Comparison of ENCODE assay signal across 15 cellular contexts in genomic region chr2:138034536-138034935, GRCh38.
DNase-seq lines count a peak whose midpoint lies in the region; ATAC-seq and TF ChIP-seq lines count a peak whose summit lies in the region.
"Had no signal": no experiment of that assay in that cellular context is flagged by ENCODE, and none has a peak within 500 bp of the region (broad histone marks: within the 10 kb centered on the region; RNA-seq: fewer than 3 reads in every experiment).

No MANE protein-coding gene starts in this region.

- H3K27me3 Mint-ChIP-seq in WTC11 (ENCODE audit: low read depth): no peaks in the 10 kb centered on the region
- H3K27me3 Mint-ChIP-seq: CD4-positive, CD25-positive, alpha-beta regulatory T cell; IgD-negative memory B cell had no signal

- ATAC-seq in WTC11: peak; percentile 51
- no peak for ATAC-seq in HG03378 (IDR thresholded peaks at IDR 0.05; ENCODE audit: unreplicated experiment)
- ATAC-seq: HCT116 had no signal

- no peak overlapping the region for H3K9ac ChIP-seq in trophoblast cell (ENCODE audit: low read length)
- H3K9ac ChIP-seq: BLaER1 treated with 17β-estradiol and CSF1 and Interleukin-3, amounts not matched to agents 10 nM and 100 nM had no signal

- no peak overlapping the region for H2BK120ac ChIP-seq in trophoblast cell (ENCODE audit: insufficient read depth, low read length, poor library complexity)

- WGBS in trophoblast cell (ENCODE audit: extremely low coverage, insufficient coverage, insufficient read length): no CpG with 5 or more reads among the region's 3 CpGs

- H3K27me3 ChIP-seq in trophoblast cell (ENCODE audit: insufficient read depth, low read length): no peaks in the 10 kb centered on the region
- H3K27me3 ChIP-seq: BLaER1 treated with 17β-estradiol and CSF1 and Interleukin-3, amounts not matched to agents 10 nM and 100 nM had no signal

- no peak for TF ChIP-seq CTCF in WTC11 (IDR thresholded peaks at IDR 0.05)

- CTCF ChIA-PET in WTC11 (lab: Charles Lee): interaction anchor here (1.0 kb wide), 1 partner anchor 780 kb away, joined by 3 read pairs; no protein-coding TSS in a partner anchor

- no peak overlapping the region for H2BK12ac ChIP-seq in trophoblast cell (ENCODE audit: low read length)

- no peak overlapping the region for H3K23ac ChIP-seq in trophoblast cell (ENCODE audit: low read length)

- no peak overlapping the region for H3K27ac Mint-ChIP-seq in WTC11
- H3K27ac Mint-ChIP-seq: CD4-positive, CD25-positive, alpha-beta regulatory T cell; IgD-negative memory B cell had no signal

- peaks cover 12% of the 10 kb centered on the region for H3K79me1 ChIP-seq in trophoblast cell (ENCODE audit: low read length)

- H3K18ac ChIP-seq in trophoblast cell (ENCODE audit: low read length): no peak overlapping the region

- no peak overlapping the region for H4K91ac ChIP-seq in trophoblast cell (ENCODE audit: low read depth, low read length)

- H3K9me3 ChIP-seq in trophoblast cell (ENCODE audit: insufficient read depth, low read depth, low read length): peaks cover 2% of the 10 kb centered on the region
- H3K9me3 ChIP-seq: BLaER1 treated with 17β-estradiol and CSF1 and Interleukin-3, amounts not matched to agents 10 nM and 100 nM had no signal

- peaks cover 6 to 11% of the 10 kb centered on the region in 2 experiments for H3K4me1 ChIP-seq in trophoblast cell (ENCODE audit: control insufficient read depth in 1 of 2, insufficient read depth in 2 of 2, low read length in 2 of 2)

- H3K9me3 Mint-ChIP-seq in WTC11: no peaks in the 10 kb centered on the region

- DNase-seq in EH (ENCODE audit: low read depth): peak; percentile 18
- no peak for DNase-seq in WTC11 (ENCODE audit: low spot score)
- DNase-seq in iPS-NIHi11 (ENCODE audit: low spot score): peak; percentile 10
- DNase-seq in trophoblast cell: peak; percentile 16 to 71
- no peak for DNase-seq in middle frontal gyrus (ENCODE audit: extremely low spot score, low spot score)
- DNase-seq in HuH-7 (ENCODE audit: low spot score): no peak
- DNase-seq: ACHN; Calu3; CD4-positive, CD25-positive, alpha-beta regulatory T cell; DMS 273 treated with DMSO at 0.1 percent for 48 hours; EL had no signal

- no peak overlapping the region for H3K14ac ChIP-seq in trophoblast cell (ENCODE audit: low read length)

- no peak overlapping the region for H2BK5ac ChIP-seq in trophoblast cell (ENCODE audit: low read depth, low read length, poor library complexity)

- no peak overlapping the region for H3K4me3 ChIP-seq in trophoblast cell (ENCODE audit: low read depth, low read length)
- H3K4me3 ChIP-seq: BLaER1 treated with 17β-estradiol and CSF1 and Interleukin-3, amounts not matched to agents 10 nM and 100 nM had no signal

- no peak overlapping the region for H3K4me3 Mint-ChIP-seq in WTC11
- H3K4me3 Mint-ChIP-seq: CD4-positive, CD25-positive, alpha-beta regulatory T cell; IgD-negative memory B cell had no signal

- H2AFZ ChIP-seq in trophoblast cell (ENCODE audit: insufficient read depth, low read length, poor library complexity): no peak overlapping the region

- no peaks in the 10 kb centered on the region for H3K36me3 ChIP-seq in trophoblast cell (ENCODE audit: control insufficient read depth in 1 of 2, insufficient read depth in 2 of 2, low read length in 2 of 2)
- H3K36me3 ChIP-seq: BLaER1 treated with 17β-estradiol and CSF1 and Interleukin-3, amounts not matched to agents 10 nM and 100 nM had no signal

- POLR2A ChIA-PET in WTC11 (lab: Charles Lee): no interaction called here

- peaks cover 7% of the 10 kb centered on the region for H3K4me1 Mint-ChIP-seq in WTC11
- H3K4me1 Mint-ChIP-seq: CD4-positive, CD25-positive, alpha-beta regulatory T cell had no signal

- H3K36me3 Mint-ChIP-seq in WTC11: no peaks in the 10 kb centered on the region
- H3K36me3 Mint-ChIP-seq: CD4-positive, CD25-positive, alpha-beta regulatory T cell; IgD-negative memory B cell had no signal

- H4K8ac ChIP-seq in trophoblast cell (ENCODE audit: low read depth, low read length): no peak overlapping the region

- no peaks in the 10 kb centered on the region for H3K79me2 ChIP-seq in trophoblast cell (ENCODE audit: control insufficient read depth, insufficient read depth, low read length, poor library complexity)

- no peak overlapping the region for H4K12ac ChIP-seq in trophoblast cell (ENCODE audit: low read depth, low read length)

- H3K27ac ChIP-seq in trophoblast cell (ENCODE audit: low read depth, low read length): no peak overlapping the region

- no peak overlapping the region for H3K4me2 ChIP-seq in trophoblast cell (ENCODE audit: low read length)

- H3K4ac ChIP-seq in trophoblast cell (ENCODE audit: low read depth, low read length): no peak overlapping the region

- H2AK5ac ChIP-seq in trophoblast cell (ENCODE audit: low read length): no peak overlapping the region

TF ChIP-seq in WTC11, 78 proteins besides CTCF, POLR2A, EP300 and RAD21:
- no peak for TF ChIP-seq ZBTB43 (CRISPR knock-in tag; IDR thresholded peaks at IDR 0.05)

Comparison
In these comparisons a context has a peak if more than half of its experiments do, and no peak if none do; other contexts are left out.
1. DNase-seq: peak in EH (single experiment), iPS-NIHi11 (single experiment) and trophoblast cell (2 of 2); none in WTC11 (single experiment), middle frontal gyrus (single experiment) and HuH-7 (single experiment).